ENCODE assay signal across 29 cellular contexts in genomic region chr1:214946615-214947014, GRCh38.
"Had no signal": no experiment of that assay in that cellular context is flagged by ENCODE, and none has a peak within 500 bp of the region (broad histone marks: within the 10 kb centered on the region; RNA-seq: fewer than 3 reads in every experiment).

No MANE protein-coding gene starts in this region.

- H3K4me1 Mint-ChIP-seq: activated B cell treated with CpG ODN at 0.5 μM for 24 hours; activated naive CD4-positive, alpha-beta T cell treated with anti-CD3 and anti-CD28 coated beads, Interleukin-2, amount 10 ng/mL, durations not matched to agents 7 days and 5 days; activated naive CD8-positive, alpha-beta T cell treated with anti-CD3 and anti-CD28 coated beads, Interleukin-2, amount 50 U/mL, for 24 hours; T-cell; T-helper 17 cell had no signal

- H3K9me3 ChIP-seq: SJCRH30 had no signal

- H3K9me3 Mint-ChIP-seq: activated CD4-positive, alpha-beta memory T cell treated with anti-CD3 and anti-CD28 coated beads for 36 hours; activated naive CD4-positive, alpha-beta T cell treated with anti-CD3 and anti-CD28 coated beads, Interleukin-2, amount 10 ng/mL, durations not matched to agents 7 days and 5 days; activated naive CD8-positive, alpha-beta T cell treated with anti-CD3 and anti-CD28 coated beads, Interleukin-2, amount 50 U/mL, for 24 hours; activated T-cell treated with anti-CD3 and anti-CD28 coated beads, Interleukin-2, amount 50 U/mL, for 4 hours; T-cell had no signal

- H3K9ac ChIP-seq: KMS-11 had no signal

- H3K27me3 Mint-ChIP-seq: activated B cell treated with CpG ODN at 0.5 μM for 24 hours; activated naive CD4-positive, alpha-beta T cell treated with anti-CD3 and anti-CD28 coated beads, Interleukin-2, amount 10 ng/mL, durations not matched to agents 7 days and 5 days; brain; T-helper 17 cell had no signal

- H3K4me2 ChIP-seq: KMS-11 had no signal

- DNase-seq: activated B cell treated with CpG ODN at 0.5 μM for 24 hours; activated CD4-positive, alpha-beta memory T cell treated with anti-CD3 and anti-CD28 coated beads for 36 hours; activated CD4-positive, alpha-beta T cell treated with anti-CD3 and anti-CD28 coated beads for 4 hours; activated CD4-positive, alpha-beta T cell treated with anti-CD3 and anti-CD28 coated beads, Interleukin-2, amount 50 U/mL, for 1 hour; activated CD4-positive, CD25-positive, alpha-beta regulatory T cell treated with anti-CD3 and anti-CD28 coated beads, Interleukin-2, amount 50 U/mL, for 72 hours; activated CD8-positive, alpha-beta memory T cell treated with anti-CD3 and anti-CD28 coated beads, Interleukin-2, amount 50 U/mL, for 4 hours; activated effector memory CD4-positive, alpha-beta T cell treated with Interleukin-2 at 50 U/mL for 16 hours; activated naive CD4-positive, alpha-beta T cell treated with anti-CD3 and anti-CD28 coated beads, Interleukin-2, amount 10 ng/mL, durations not matched to agents 7 days and 5 days; activated naive CD8-positive, alpha-beta T cell treated with anti-CD3 and anti-CD28 coated beads, Interleukin-2, amount 50 U/mL, for 24 hours; activated T-cell treated with anti-CD3 and anti-CD28 coated beads for 4 hours; activated T-cell treated with anti-CD3 and anti-CD28 coated beads, Interleukin-2, amount 50 U/mL, for 4 hours; anterior cingulate cortex; central memory CD4-positive, alpha-beta T cell; NCI-H1105; NCI-H1417 treated with DMSO at 0.1 percent for 48 hours; NCI-H1930; NCI-H2081 treated with DMSO at 0.1 percent for 48 hours; NCI-H345; NCI-H524 treated with DMSO at 0.1 percent for 48 hours; SHP77; SJCRH30; T-cell; T-helper 17 cell had no signal

- H3K4me3 Mint-ChIP-seq: activated B cell treated with CpG ODN at 0.5 μM for 24 hours; activated CD4-positive, alpha-beta memory T cell treated with anti-CD3 and anti-CD28 coated beads for 36 hours; activated naive CD4-positive, alpha-beta T cell treated with anti-CD3 and anti-CD28 coated beads, Interleukin-2, amount 10 ng/mL, durations not matched to agents 7 days and 5 days; activated naive CD8-positive, alpha-beta T cell; activated naive CD8-positive, alpha-beta T cell treated with anti-CD3 and anti-CD28 coated beads, Interleukin-2, amount 50 U/mL, for 24 hours; activated T-cell treated with anti-CD3 and anti-CD28 coated beads, Interleukin-2, amount 50 U/mL, for 4 hours; brain; T-cell; T-helper 17 cell had no signal

- H3K4me1 ChIP-seq: SJCRH30 had no signal

- ATAC-seq: activated naive CD8-positive, alpha-beta T cell treated with anti-CD3 and anti-CD28 coated beads, Interleukin-2, amount 50 U/mL, for 24 hours; activated T-cell treated with anti-CD3 and anti-CD28 coated beads, Interleukin-2, amount 50 U/mL, for 4 hours; Panc1; T-cell; T-helper 17 cell had no signal

- H3K4me3 ChIP-seq: SJCRH30, SK-N-MC had no signal

- H3K36me3 Mint-ChIP-seq: activated CD4-positive, alpha-beta memory T cell treated with anti-CD3 and anti-CD28 coated beads for 36 hours; activated naive CD4-positive, alpha-beta T cell treated with anti-CD3 and anti-CD28 coated beads, Interleukin-2, amount 10 ng/mL, durations not matched to agents 7 days and 5 days; activated naive CD8-positive, alpha-beta T cell; brain; T-cell had no signal

- H3K27ac Mint-ChIP-seq: activated B cell treated with CpG ODN at 0.5 μM for 24 hours; activated CD4-positive, alpha-beta memory T cell treated with anti-CD3 and anti-CD28 coated beads for 36 hours; activated naive CD4-positive, alpha-beta T cell treated with anti-CD3 and anti-CD28 coated beads, Interleukin-2, amount 10 ng/mL, durations not matched to agents 7 days and 5 days; activated naive CD8-positive, alpha-beta T cell; activated naive CD8-positive, alpha-beta T cell treated with anti-CD3 and anti-CD28 coated beads, Interleukin-2, amount 50 U/mL, for 24 hours; brain; T-cell; T-helper 17 cell had no signal

- H3K27me3 ChIP-seq: SJCRH30 had no signal

- H3K36me3 ChIP-seq: SJCRH30 had no signal

- H3K27ac ChIP-seq: KMS-11, SJCRH30, SK-N-MC, VCaP had no signal
